11 cellular contexts compared by ENCODE assay signal in genomic region chr1:225509770-225510169, GRCh38.
DNase-seq lines count a peak whose midpoint lies in the region; TF ChIP-seq lines count a peak whose summit lies in the region.
"Had no signal": no experiment of that assay in that cellular context is flagged by ENCODE, and none has a peak within 500 bp of the region (broad histone marks: within the 10 kb centered on the region; RNA-seq: fewer than 3 reads in every experiment).

No MANE protein-coding gene starts in this region.

- H3K9me3 Mint-ChIP-seq in Caco-2 (ENCODE audit: unreplicated experiment) (no peaks in the 10 kb centered on the region), neural progenitor cell (no peaks in the 10 kb centered on the region)
- H3K9me3 Mint-ChIP-seq: activated CD4-positive, alpha-beta memory T cell treated with anti-CD3 and anti-CD28 coated beads, Interleukin-2, amount 10 ng/mL, durations not matched to agents 7 days and 5 days had no signal

- H3K27ac Mint-ChIP-seq in Caco-2 (ENCODE audit: unreplicated experiment), result peak overlapping the region; percentile 67
- H3K27ac Mint-ChIP-seq in neural progenitor cell, result no peak overlapping the region
- H3K27ac Mint-ChIP-seq: activated CD4-positive, alpha-beta memory T cell treated with anti-CD3 and anti-CD28 coated beads, Interleukin-2, amount 10 ng/mL, durations not matched to agents 7 days and 5 days had no signal

- H3K4me2 ChIP-seq in neural progenitor cell, result peak overlapping the region; percentile 60

- H3K27me3 Mint-ChIP-seq in Caco-2 (ENCODE audit: insufficient read depth, unreplicated experiment), result no peaks in the 10 kb centered on the region
- no peaks in the 10 kb centered on the region for H3K27me3 Mint-ChIP-seq in neural progenitor cell (ENCODE audit: insufficient read depth, low read depth)

- H3F3A ChIP-seq in neural progenitor cell (ENCODE audit: low read depth), result peaks cover 54% of the 10 kb centered on the region

- intact Hi-C loops in Caco-2 (cut with micrococcal nuclease; ENCODE audit: unreplicated experiment), result no loop called here

- peaks cover 5% of the 10 kb centered on the region for H3K79me2 ChIP-seq in neural progenitor cell (ENCODE audit: low read depth)

- no peak overlapping the region for H2AFZ ChIP-seq in neural progenitor cell (replicated peaks)

- H3K4me1 Mint-ChIP-seq in Caco-2 (ENCODE audit: low read depth, unreplicated experiment), result peaks cover 15% of the 10 kb centered on the region
- H3K4me1 Mint-ChIP-seq in neural progenitor cell, result peaks cover 14% of the 10 kb centered on the region
- H3K4me1 Mint-ChIP-seq: activated CD4-positive, alpha-beta memory T cell treated with anti-CD3 and anti-CD28 coated beads, Interleukin-2, amount 10 ng/mL, durations not matched to agents 7 days and 5 days had no signal

- CTCF ChIA-PET in Caco-2 (lab: Charles Lee) (no interaction called here), HEK293 (lab: Yijun Ruan, JAX) (interaction anchor here (0.6 to 2.3 kb wide), 5 partner anchors 35 to 409 kb away, joined by 3 to 9 read pairs (median 5); partner anchors contain the start of gene SRP9)

- H3K4me3 Mint-ChIP-seq in Caco-2 (ENCODE audit: unreplicated experiment) (no peak overlapping the region), neural progenitor cell (no peak overlapping the region)
- H3K4me3 Mint-ChIP-seq: activated CD4-positive, alpha-beta memory T cell treated with anti-CD3 and anti-CD28 coated beads, Interleukin-2, amount 10 ng/mL, durations not matched to agents 7 days and 5 days had no signal

- H3K36me3 ChIP-seq in Caco-2 (ENCODE audit: control insufficient read depth, insufficient read depth, low read length), result no peaks in the 10 kb centered on the region
- H3K36me3 ChIP-seq in HEK293 (ENCODE audit: control insufficient read depth in 2 of 2, insufficient read depth in 1 of 2, low read length in 2 of 2), result peaks cover 24 to 25% of the 10 kb centered on the region in 2 experiments
- peaks cover 26% of the 10 kb centered on the region for H3K36me3 ChIP-seq in neural progenitor cell

- H3K9me3 ChIP-seq in Caco-2 (no peaks in the 10 kb centered on the region), HEK293 (ENCODE audit: control insufficient read depth, insufficient read depth, low read depth, low read length) (no peaks in the 10 kb centered on the region), neural progenitor cell (ENCODE audit: low read depth) (no peaks in the 10 kb centered on the region)
- H3K9me3 ChIP-seq: spleen had no signal

- TF ChIP-seq CTCF in Caco-2 (IDR thresholded peaks at IDR 0.05; ENCODE audit: insufficient read depth in 1 of 2, low read depth in 1 of 2, low read length in 1 of 2, severe bottlenecking in 1 of 2, unreplicated experiment in 1 of 2) (no peak), HEK293 (tag by site-specific recombination; IDR thresholded peaks at IDR 0.05) (no peak), neural progenitor cell (IDR thresholded peaks at IDR 0.05) (no peak)

- no peak overlapping the region for H3K27ac ChIP-seq in HEK293 (ENCODE audit: extremely low read depth, low read depth, low read length)
- peak overlapping the region; percentile 76 for H3K27ac ChIP-seq in caudate nucleus (ENCODE audit: low read depth, low read length)
- H3K27ac ChIP-seq in neural progenitor cell, result peak overlapping the region; percentile 77
- H3K27ac ChIP-seq: spleen had no signal

- peaks cover 24% of the 10 kb centered on the region for H4K20me1 ChIP-seq in neural progenitor cell (ENCODE audit: low read depth)

- POLR2A ChIA-PET in Caco-2 (lab: Charles Lee), result no interaction called here
- POLR2A ChIA-PET in HEK293 (lab: Yijun Ruan, JAX), result no interaction called here

- H3K4me3 ChIP-seq in Caco-2 (ENCODE audit: low read depth, low read length), result no peak overlapping the region
- H3K4me3 ChIP-seq in HEK293 (ENCODE audit: low read depth, low read length), result no peak overlapping the region
- no peak overlapping the region for H3K4me3 ChIP-seq in neural progenitor cell
- H3K4me3 ChIP-seq: spleen had no signal

- H3K9ac ChIP-seq in neural progenitor cell, result no peak overlapping the region

- H3K36me3 Mint-ChIP-seq in Caco-2 (ENCODE audit: insufficient read depth, unreplicated experiment), result peaks cover 50% of the 10 kb centered on the region
- peaks cover 30% of the 10 kb centered on the region for H3K36me3 Mint-ChIP-seq in neural progenitor cell

- BruUV-seq in Caco-2 (replicated peaks; lab: Mats Ljungman, UMichigan), result no TSS peak

- H3K4me1 ChIP-seq in Caco-2, result peaks cover 7% of the 10 kb centered on the region; the same call in 1 of the 2 replicates
- H3K4me1 ChIP-seq in HEK293 (ENCODE audit: control insufficient read depth, insufficient read depth, low read length), result peaks cover 36% of the 10 kb centered on the region
- peaks cover 25% of the 10 kb centered on the region for H3K4me1 ChIP-seq in neural progenitor cell
- H3K4me1 ChIP-seq: spleen had no signal

- DNase-seq in Caco-2 (no peak), caudate nucleus (lab: John Stamatoyannopoulos, UW) (no peak), neural progenitor cell (ENCODE audit: low spot score) (no peak), SKM-1 treated with dmso at 0.1 percent for 144 hours (lab: John Stamatoyannopoulos, UW; ENCODE audit: unreplicated experiment) (no peak), inferior parietal cortex (ENCODE audit: extremely low spot score) (no peak), mucosa of gallbladder (ENCODE audit: low spot score) (no peak), ureter (ENCODE audit: low spot score) (no peak)
- DNase-seq: activated CD4-positive, alpha-beta memory T cell treated with anti-CD3 and anti-CD28 coated beads, Interleukin-2, amount 10 ng/mL, durations not matched to agents 7 days and 5 days; NCI-H524 treated with DMSO at 0.1 percent for 48 hours; spleen had no signal

- H3K27me3 ChIP-seq in Caco-2 (replicated peaks; ENCODE audit: control insufficient read depth, insufficient read depth, low read length), result no peaks in the 10 kb centered on the region
- H3K27me3 ChIP-seq in neural progenitor cell, result no peaks in the 10 kb centered on the region
- H3K27me3 ChIP-seq: spleen had no signal

TF ChIP-seq in HEK293, 187 proteins besides CTCF, POLR2A, EP300 and RAD21 (continues in another document):
- TF ChIP-seq ZNF366 (tag by site-specific recombination; conservative IDR thresholded peaks at IDR 0.05) (0 out of 2 replicates have a peak, but pooled peaks have one; percentile 57), ZXDB (tag by site-specific recombination; IDR thresholded peaks at IDR 0.05) (no peak; the same call in 1 of the 2 replicates), ZBTB26 (tag by site-specific recombination; optimal IDR thresholded peaks at IDR 0.05) (no peak), EGR2 (tag by site-specific recombination; IDR thresholded peaks at IDR 0.05; ENCODE audit: low read depth) (no peak), KLF1 (tag by site-specific recombination; IDR thresholded peaks at IDR 0.05) (no peak), ZFP69B (tag by site-specific recombination; IDR thresholded peaks at IDR 0.05) (no peak), ZNF561 (tag by site-specific recombination; IDR thresholded peaks at IDR 0.05; ENCODE audit: borderline replicate concordance) (no peak), ZBTB7A (tag by site-specific recombination; IDR thresholded peaks at IDR 0.05; ENCODE audit: low read depth) (no peak)
- TF ChIP-seq, protein P1, sequence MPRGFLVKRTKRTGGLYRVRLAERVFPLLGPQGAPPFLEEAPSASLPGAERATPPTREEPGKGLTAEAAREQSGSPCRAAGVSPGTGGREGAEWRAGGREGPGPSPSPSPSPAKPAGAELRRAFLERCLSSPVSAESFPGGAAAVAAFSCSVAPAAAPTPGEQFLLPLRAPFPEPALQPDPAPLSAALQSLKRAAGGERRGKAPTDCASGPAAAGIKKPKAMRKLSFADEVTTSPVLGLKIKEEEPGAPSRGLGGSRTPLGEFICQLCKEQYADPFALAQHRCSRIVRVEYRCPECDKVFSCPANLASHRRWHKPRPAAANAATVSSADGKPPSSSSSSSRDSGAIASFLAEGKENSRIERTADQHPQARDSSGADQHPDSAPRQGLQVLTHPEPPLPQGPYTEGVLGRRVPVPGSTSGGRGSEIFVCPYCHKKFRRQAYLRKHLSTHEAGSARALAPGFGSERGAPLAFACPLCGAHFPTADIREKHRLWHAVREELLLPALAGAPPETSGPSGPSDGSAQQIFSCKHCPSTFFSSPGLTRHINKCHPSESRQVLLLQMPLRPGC (tag by site-specific recombination; IDR thresholded peaks at IDR 0.05), result no peak; the same call in 1 of the 2 replicates
- TF ChIP-seq, protein P2, sequence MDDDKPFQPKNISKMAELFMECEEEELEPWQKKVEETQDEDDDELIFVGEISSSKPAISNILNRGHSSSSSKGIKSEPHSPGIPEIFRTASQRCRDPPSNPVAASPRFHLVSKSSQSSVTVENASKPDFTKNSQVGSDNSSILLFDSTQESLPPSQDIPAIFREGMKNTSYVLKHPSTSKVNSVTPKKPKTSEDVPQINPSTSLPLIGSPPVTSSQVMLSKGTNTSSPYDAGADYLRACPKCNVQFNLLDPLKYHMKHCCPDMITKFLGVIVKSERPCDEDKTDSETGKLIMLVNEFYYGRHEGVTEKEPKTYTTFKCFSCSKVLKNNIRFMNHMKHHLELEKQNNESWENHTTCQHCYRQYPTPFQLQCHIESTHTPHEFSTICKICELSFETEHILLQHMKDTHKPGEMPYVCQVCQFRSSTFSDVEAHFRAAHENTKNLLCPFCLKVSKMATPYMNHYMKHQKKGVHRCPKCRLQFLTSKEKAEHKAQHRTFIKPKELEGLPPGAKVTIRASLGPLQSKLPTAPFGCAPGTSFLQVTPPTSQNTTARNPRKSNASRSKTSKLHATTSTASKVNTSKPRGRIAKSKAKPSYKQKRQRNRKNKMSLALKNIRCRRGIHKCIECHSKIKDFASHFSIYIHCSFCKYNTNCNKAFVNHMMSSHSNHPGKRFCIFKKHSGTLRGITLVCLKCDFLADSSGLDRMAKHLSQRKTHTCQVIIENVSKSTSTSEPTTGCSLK (tag by site-specific recombination; IDR thresholded peaks at IDR 0.05), result no peak
